20 cellular contexts compared by ENCODE assay signal in the genomic region with DNA sequence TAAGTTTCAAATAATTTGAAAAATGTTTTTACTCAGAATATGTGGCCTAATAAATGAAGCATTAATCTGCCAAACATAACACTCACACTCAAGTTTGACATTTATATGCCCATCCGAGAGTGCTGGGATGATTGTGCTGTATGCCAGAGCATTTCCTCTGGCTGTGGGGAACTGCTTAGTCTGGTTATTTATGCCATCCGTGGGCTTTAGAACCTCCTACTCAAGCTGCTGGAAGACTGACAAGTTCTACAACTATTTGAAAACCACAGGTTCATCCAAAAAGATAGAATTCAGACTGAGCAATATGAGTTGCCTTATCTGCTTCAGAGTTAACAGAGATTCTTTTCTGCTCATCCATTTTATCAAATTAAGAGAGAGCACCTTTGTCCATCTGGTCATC. TPM values are rescaled to one million over a fixed set of nuclear protein-coding genes. Genes with fewer than 3 reads are reported as not detected.
A peak's percentile ranks its signal among the peaks of the same experiment; 100 is the strongest.
DNase-seq lines count a peak whose midpoint lies in the region; ATAC-seq and TF ChIP-seq lines count a peak whose summit lies in the region.
"Had no signal": no experiment of that assay in that cellular context is flagged by ENCODE, and none has a peak within 500 bp of the region (broad histone marks: within the 10 kb centered on the region; RNA-seq: fewer than 3 reads in every experiment).

No MANE protein-coding gene starts in this region.

- no peak for TF ChIP-seq POLR2A in Peyer's patch (IDR thresholded peaks at IDR 0.05)

- H3K9me3 ChIP-seq in psoas muscle (no peaks in the 10 kb centered on the region), Peyer's patch (no peaks in the 10 kb centered on the region)
- H3K9me3 ChIP-seq: colonic mucosa had no signal

- DNase-seq in AG10803 (ENCODE audit: low read depth) (peak; percentile 54), LHCN-M2 (ENCODE audit: low read depth) (peak; percentile 46), choroid plexus epithelial cell (ENCODE audit: low read depth) (peak; percentile 58), myocyte (ENCODE audit: low read depth) (peak; percentile 40), ACHN (no peak), psoas muscle (no peak), Peyer's patch (no peak), AML-193 (lab: John Stamatoyannopoulos, UW) (no peak)
- DNase-seq: activated CD8-positive, alpha-beta T cell treated with anti-CD3 and anti-CD28 coated beads for 36 hours; amniotic stem cell; colonic mucosa; DMS79; kidney; mesendoderm; NCI-H774; retina had no signal

- no peaks in the 10 kb centered on the region for H3K4me1 ChIP-seq in psoas muscle
- H3K4me1 ChIP-seq in Peyer's patch: no peaks in the 10 kb centered on the region
- H3K4me1 ChIP-seq: colonic mucosa had no signal

- WGBS in psoas muscle, 3 donors: 37 to 47% (median 43%) methylated on average over 2 of the region's 2 CpGs

- H3K27me3 ChIP-seq in psoas muscle (ENCODE audit: insufficient read depth in 3 of 3, low read length in 2 of 3): no peaks in the 10 kb centered on the region
- H3K27me3 ChIP-seq in Peyer's patch: no peaks in the 10 kb centered on the region
- H3K27me3 ChIP-seq: colonic mucosa had no signal

- H3K36me3 ChIP-seq in psoas muscle (ENCODE audit: insufficient read depth in 1 of 2, low read depth in 1 of 2) (no peaks in the 10 kb centered on the region), Peyer's patch (no peaks in the 10 kb centered on the region)
- H3K36me3 ChIP-seq: colonic mucosa had no signal

- in situ Hi-C loops in ACHN (cut with HindIII; ENCODE audit: low pct_ligation_motif_present, low pct_unique_long_range_greater_than_20kb, low sequenced_read_pairs): no loop called here

- intact Hi-C loops in psoas muscle (cut with DNase I): no loop called here

- no peak for TF ChIP-seq CTCF in AG10803 (conservative IDR thresholded peaks at IDR 0.05; ENCODE audit: low read length)
- TF ChIP-seq CTCF in choroid plexus epithelial cell (conservative IDR thresholded peaks at IDR 0.05; ENCODE audit: low read depth, low read length): no peak
- TF ChIP-seq CTCF in psoas muscle (IDR thresholded peaks at IDR 0.05): no peak
- TF ChIP-seq CTCF in Peyer's patch (IDR thresholded peaks at IDR 0.05): no peak

- H3K27ac ChIP-seq in psoas muscle: no peak overlapping the region
- H3K27ac ChIP-seq in Peyer's patch: no peak overlapping the region
- H3K27ac ChIP-seq: C4-2B, colonic mucosa, HL-60, KMS-11, VCaP had no signal

- ATAC-seq in psoas muscle: no peak
- ATAC-seq: activated CD8-positive, alpha-beta T cell treated with anti-CD3 and anti-CD28 coated beads for 36 hours had no signal

- no peak overlapping the region for H3K4me3 ChIP-seq in AG10803 (ENCODE audit: low read length)
- no peak overlapping the region for H3K4me3 ChIP-seq in choroid plexus epithelial cell (ENCODE audit: low read depth, low read length)
- no peak overlapping the region for H3K4me3 ChIP-seq in psoas muscle
- H3K4me3 ChIP-seq in Peyer's patch: no peak overlapping the region
- H3K4me3 ChIP-seq: colonic mucosa had no signal

RNA-seq across cellular contexts. Expression of a gene that starts 25.9 kb away (rescaled TPM):
- total RNA-seq in LHCN-M2 (2014; rRNA removed): 4.5 and 6.2 TPM in 2 replicates
- 3.0 TPM for polyA plus RNA-seq in LHCN-M2 (2012)
- 2.3 and 6.6 TPM in 2 replicates for total RNA-seq in myocyte
- 6.6 TPM for polyA plus RNA-seq in myocyte (2012)
- total RNA-seq in psoas muscle: 1 to 10 TPM in 1 of 4 donors, under 1 TPM in 3; 0.22 to 1.1 (median 0.68) TPM
- polyA plus RNA-seq in psoas muscle: under 1 TPM; 0.16 to 0.82 (median 0.21) TPM
- total RNA-seq in Peyer's patch: 10 to 100 TPM in 3 of 4 donors, 1 to 10 TPM in 1; 6.3 to 79.2 (median 18.9) TPM

RNA-seq across cellular contexts. Expression of a gene that starts 57.9 kb away (rescaled TPM):
- total RNA-seq in LHCN-M2 (2014; rRNA removed): under 0.01 TPM in 1 of 2 replicates, not detected in the other
- not detected for polyA plus RNA-seq in LHCN-M2 (2012)
- total RNA-seq in myocyte: 0.05 TPM in 1 of 2 replicates, not detected in the other
- not detected for polyA plus RNA-seq in myocyte (2012)
- total RNA-seq in psoas muscle: under 1 TPM; 0.11 to 0.49 (median 0.18) TPM
- under 1 TPM; 0.04 to 0.20 (median 0.06) TPM for polyA plus RNA-seq in psoas muscle
- total RNA-seq in Peyer's patch: 10 to 100 TPM; 14.9 to 54.4 (median 34.2) TPM

Comparison
In these comparisons a context has a peak if more than half of its experiments do, and no peak if none do; other contexts are left out.
1. DNase-seq: peak in AG10803 (single experiment), LHCN-M2 (single experiment), choroid plexus epithelial cell (single experiment) and myocyte (single experiment); none in ACHN (single experiment), psoas muscle (0 of 2), Peyer's patch (0 of 3) and AML-193 (0 of 2).
2. RNA of a gene that starts 57.9 kb away (total RNA-seq): 14.9 to 54.4 TPM in Peyer's patch; 0.11 to 0.49 TPM in psoas muscle, 0.05 TPM in myocyte and under 0.01 TPM in LHCN-M2; every median in the first group is over 10 times any median in the second.